Comparison of ENCODE assay signal across 9 cellular contexts in genomic region chr4:17807446-17807845, GRCh38. TPM values are rescaled to one million over a fixed set of nuclear protein-coding genes. Genes with fewer than 3 reads are reported as not detected.
A peak's percentile ranks its signal among the peaks of the same experiment; 100 is the strongest.
DNase-seq lines count a peak whose midpoint lies in the region; ATAC-seq and TF ChIP-seq lines count a peak whose summit lies in the region.
"Had no signal": no experiment of that assay in that cellular context is flagged by ENCODE, and none has a peak within 500 bp of the region (broad histone marks: within the 10 kb centered on the region; RNA-seq: fewer than 3 reads in every experiment).

No MANE protein-coding gene starts in this region.

- intact Hi-C loops in esophagus squamous epithelium (cut with DNase I), result loop anchor here (10.0 kb wide), 1 partner anchor 787 kb away; no protein-coding TSS in a partner anchor

- H3K4me1 ChIP-seq in esophagus squamous epithelium, result peaks cover 22 to 60% (median 31%) of the 10 kb centered on the region in 3 donors

- ATAC-seq in HG03469 (IDR thresholded peaks at IDR 0.05; ENCODE audit: unreplicated experiment), result no peak

- peak overlapping the region in 1 of 4 donors; percentile 46 for H3K27ac ChIP-seq in esophagus squamous epithelium

- DNase-seq in GM03348 (ENCODE audit: low spot score) (peak; percentile 26), RPMI7951 (ENCODE audit: low read depth) (peak; percentile 29), esophagus squamous epithelium (lab: John Stamatoyannopoulos, UW) (no peak), retinal pigment epithelial cell (ENCODE audit: low read depth) (no peak), occipital lobe (lab: John Stamatoyannopoulos, UW) (no peak), Ammon's horn (ENCODE audit: low spot score) (no peak)
- DNase-seq: activated effector memory CD4-positive, alpha-beta T cell treated with Interleukin-2 at 50 U/mL for 16 hours; OCI-M1 had no signal

- peaks cover 10 to 26% (median 15%) of the 10 kb centered on the region in 3 donors for H3K36me3 ChIP-seq in esophagus squamous epithelium

- TF ChIP-seq CTCF in esophagus squamous epithelium (IDR thresholded peaks at IDR 0.05), result no peak
- TF ChIP-seq CTCF in retinal pigment epithelial cell (conservative IDR thresholded peaks at IDR 0.05; ENCODE audit: low read depth, low read length), result no peak

- H3K4me3 ChIP-seq in esophagus squamous epithelium (peak overlapping the region in 3 of 4 donors; percentile 10 to 82 (median 24)), retinal pigment epithelial cell (ENCODE audit: low read length) (peak overlapping the region; percentile 36)

- H3K27me3 ChIP-seq in esophagus squamous epithelium, result no peaks in the 10 kb centered on the region

- no peaks in the 10 kb centered on the region for H3K9me3 ChIP-seq in esophagus squamous epithelium

- no peak for TF ChIP-seq POLR2A in esophagus squamous epithelium (IDR thresholded peaks at IDR 0.05)

- WGBS in esophagus squamous epithelium, 2 donors, result 33 to 45% methylated on average over 6 of the region's 6 CpGs

RNA-seq across cellular contexts. Expression of gene DCAF16, which starts 3.1 kb away (rescaled TPM):
- total RNA-seq in RPMI7951 (2014; rRNA removed; shearing (Covaris generic)), result 21.9 and 23.5 TPM in 2 replicates
- total RNA-seq in esophagus squamous epithelium (10 to 100 TPM in 2 of 4 donors, 1 to 10 TPM in 2; 5.6 to 28.2 (median 12.2) TPM), occipital lobe (38.7 TPM)

RNA-seq across cellular contexts. Expression of gene NCAPG, which starts 3.3 kb away (rescaled TPM):
- 69.1 and 82.1 TPM in 2 replicates for total RNA-seq in RPMI7951 (2014; rRNA removed; shearing (Covaris generic))
- total RNA-seq in esophagus squamous epithelium, result 10 to 100 TPM in 2 of 4 donors, 1 to 10 TPM in 2; 3.8 to 19.4 (median 12.5) TPM
- 6.4 TPM for total RNA-seq in occipital lobe

RNA-seq across cellular contexts. Expression of gene FAM184B, which starts 26.0 kb away (rescaled TPM):
- under 0.01 TPM in 2 replicates for total RNA-seq in RPMI7951 (2014; rRNA removed; shearing (Covaris generic))
- total RNA-seq in esophagus squamous epithelium (under 1 TPM; 0.18 to 0.76 (median 0.19) TPM), occipital lobe (3.6 TPM)

Comparison
In these comparisons a context has a peak if more than half of its experiments do, and no peak if none do; other contexts are left out.
1. DNase-seq: peak in GM03348 (single experiment) and RPMI7951 (single experiment); none in esophagus squamous epithelium (single experiment), retinal pigment epithelial cell (single experiment), occipital lobe (single experiment) and Ammon's horn (single experiment).